11 cellular contexts compared by ENCODE assay signal in the genomic region with DNA sequence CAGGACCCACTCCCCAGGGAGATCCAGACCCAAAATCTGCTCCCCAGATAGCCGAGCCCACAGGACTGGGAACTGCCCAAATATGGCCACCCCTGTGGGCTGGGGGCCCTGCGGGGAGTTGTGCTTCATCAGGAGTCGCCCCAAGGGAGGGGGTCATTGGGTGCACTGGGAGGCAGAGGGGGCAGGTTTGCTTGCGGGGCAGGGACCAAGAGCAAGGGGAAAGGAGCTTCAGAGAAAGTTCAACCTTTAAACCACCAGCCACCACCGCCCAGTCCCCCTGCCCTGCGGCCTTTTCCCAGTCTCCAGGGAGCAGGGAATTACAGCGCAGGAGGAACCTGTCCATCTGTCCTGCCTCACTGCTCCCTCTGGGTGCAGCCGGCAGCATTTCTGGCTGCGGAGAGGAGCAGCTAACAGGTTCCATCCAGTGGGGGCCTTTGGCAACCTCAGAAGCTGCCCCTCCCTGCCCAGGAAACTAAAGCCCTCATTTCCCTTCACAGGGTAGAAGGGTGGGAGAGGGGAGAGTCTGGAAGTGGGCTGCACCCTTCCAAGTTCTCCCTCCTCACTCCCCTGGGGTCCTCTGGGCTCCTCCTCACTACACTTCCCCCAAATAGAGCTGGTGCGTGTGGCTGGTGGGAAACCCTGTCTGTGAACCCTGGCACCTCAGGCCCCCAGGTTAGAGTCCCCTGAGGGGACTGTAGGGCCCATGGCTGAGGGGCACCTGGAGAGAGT. TPM values are rescaled to one million over a fixed set of nuclear protein-coding genes. Genes with fewer than 3 reads are reported as not detected.
A peak's percentile ranks its signal among the peaks of the same experiment; 100 is the strongest.
DNase-seq lines count a peak whose midpoint lies in the region; ATAC-seq and TF ChIP-seq lines count a peak whose summit lies in the region.
"Had no signal": no experiment of that assay in that cellular context is flagged by ENCODE, and none has a peak within 500 bp of the region (broad histone marks: within the 10 kb centered on the region; RNA-seq: fewer than 3 reads in every experiment).

No MANE protein-coding gene starts in this region.

- H3K4me1 Mint-ChIP-seq in CD4-positive, alpha-beta memory T cell = peaks cover 17 to 47% (median 29%) of the 10 kb centered on the region in 4 donors
- peaks cover 23% of the 10 kb centered on the region in 2 donors for H3K4me1 Mint-ChIP-seq in effector memory CD8-positive, alpha-beta T cell (ENCODE audit: low read depth in 2 of 2)

- TF ChIP-seq POLR2A in Peyer's patch (IDR thresholded peaks at IDR 0.05) = no peak

- peak overlapping the region; percentile 74 for H3K27ac ChIP-seq in CD4-positive, alpha-beta memory T cell (ENCODE audit: low read depth, low read length)
- H3K27ac ChIP-seq in Peyer's patch (peak overlapping the region; percentile 57 to 71 (median 70)), psoas muscle (peak overlapping the region; percentile 41)

- H3K27me3 Mint-ChIP-seq in CD4-positive, alpha-beta memory T cell = no peaks in the 10 kb centered on the region
- H3K27me3 Mint-ChIP-seq in effector memory CD8-positive, alpha-beta T cell = no peaks in the 10 kb centered on the region
- H3K27me3 Mint-ChIP-seq: progenitor cell of endocrine pancreas had no signal

- intact Hi-C loops in CD4-positive, alpha-beta memory T cell (cut with micrococcal nuclease) = no loop called here
- intact Hi-C loops in psoas muscle (cut with DNase I) = loop anchor here in 1 of 2 donors (10.0 kb wide), 1 partner anchor 335 kb away; no protein-coding TSS in a partner anchor

- H3K27ac Mint-ChIP-seq in CD4-positive, alpha-beta memory T cell = peak overlapping the region; percentile 90 to 99 (median 98)
- H3K27ac Mint-ChIP-seq in effector memory CD8-positive, alpha-beta T cell = peak overlapping the region; percentile 97 to 98
- H3K27ac Mint-ChIP-seq: progenitor cell of endocrine pancreas had no signal

- peak; percentile 13 for ATAC-seq in effector memory CD8-positive, alpha-beta T cell (replicated peaks)
- ATAC-seq in psoas muscle (no peak), HG03520 (IDR thresholded peaks at IDR 0.05; ENCODE audit: unreplicated experiment) (no peak), GM21423 (IDR thresholded peaks at IDR 0.05; ENCODE audit: unreplicated experiment) (no peak)

- peak overlapping the region; percentile 78 to 90 (median 83) for H3K4me3 Mint-ChIP-seq in CD4-positive, alpha-beta memory T cell
- peak overlapping the region; percentile 82 to 85 for H3K4me3 Mint-ChIP-seq in effector memory CD8-positive, alpha-beta T cell

- H3K36me3 Mint-ChIP-seq in CD4-positive, alpha-beta memory T cell = peaks cover 4 to 10% of the 10 kb centered on the region in 2 donors
- peaks cover 17% of the 10 kb centered on the region for H3K36me3 Mint-ChIP-seq in effector memory CD8-positive, alpha-beta T cell (ENCODE audit: insufficient read depth)

- H3K4me3 ChIP-seq in CD4-positive, alpha-beta memory T cell (ENCODE audit: low read length in 2 of 2) = peak overlapping the region; percentile 17 to 52
- no peak overlapping the region for H3K4me3 ChIP-seq in Peyer's patch
- H3K4me3 ChIP-seq in psoas muscle = peak overlapping the region; percentile 22

- WGBS in psoas muscle, 3 donors = 51 to 67% (median 65%) methylated on average over 10 of the region's 10 CpGs

- H3K4me1 ChIP-seq in CD4-positive, alpha-beta memory T cell (ENCODE audit: insufficient read depth, low read length) = peaks cover 34% of the 10 kb centered on the region
- H3K4me1 ChIP-seq in Peyer's patch (peaks cover 0 to 27% (median 10%) of the 10 kb centered on the region in 4 donors), psoas muscle (peaks cover 9% of the 10 kb centered on the region)

- peaks cover 10% of the 10 kb centered on the region for H3K36me3 ChIP-seq in CD4-positive, alpha-beta memory T cell (ENCODE audit: insufficient read depth, low read length)
- H3K36me3 ChIP-seq in Peyer's patch (peaks cover 0 to 28% (median 0%) of the 10 kb centered on the region in 3 donors), psoas muscle (ENCODE audit: insufficient read depth in 1 of 2, low read depth in 1 of 2) (no peaks in the 10 kb centered on the region)

- no peaks in the 10 kb centered on the region for H3K9me3 ChIP-seq in CD4-positive, alpha-beta memory T cell (ENCODE audit: control insufficient read depth in 1 of 2, low read length in 2 of 2)
- H3K9me3 ChIP-seq in Peyer's patch = no peaks in the 10 kb centered on the region
- no peaks in the 10 kb centered on the region for H3K9me3 ChIP-seq in psoas muscle

- no peaks in the 10 kb centered on the region for H3K27me3 ChIP-seq in CD4-positive, alpha-beta memory T cell (ENCODE audit: insufficient read depth, low read length)
- H3K27me3 ChIP-seq in Peyer's patch (no peaks in the 10 kb centered on the region), psoas muscle (ENCODE audit: insufficient read depth in 3 of 3, low read length in 2 of 3) (no peaks in the 10 kb centered on the region)

- TF ChIP-seq CTCF in Peyer's patch (IDR thresholded peaks at IDR 0.05) (no peak), psoas muscle (IDR thresholded peaks at IDR 0.05) (no peak)

- CTCF ChIA-PET in CD4-positive, alpha-beta memory T cell (lab: Charles Lee; ENCODE audit: partially characterized antibody) = interaction anchor here (0.6 to 4.3 kb wide), 3 partner anchors 14 to 846 kb away, joined by 3 to 29 read pairs (median 5); partner anchors contain the start of gene ASF1B

- no peak for DNase-seq in CD4-positive, alpha-beta memory T cell
- DNase-seq in Peyer's patch (peak in 1 of 3 donors; percentile 49), psoas muscle (no peak), cerebellar nuclear complex (lab: John Stamatoyannopoulos, UW) (no peak), putamen (ENCODE audit: low spot score) (no peak)
- DNase-seq in effector memory CD8-positive, alpha-beta T cell = no peak
- DNase-seq: GDM1, SHP77 had no signal

- POLR2A ChIA-PET in CD4-positive, alpha-beta memory T cell (lab: Charles Lee; ENCODE audit: partially characterized antibody) = interaction anchor here (0.6 to 4.5 kb wide), 15 partner anchors 8 to 368 kb away, joined by 3 to 48 read pairs (median 4); partner anchors contain the start of genes ADGRE5, ADGRL1, ASF1B and DNAJB1

- H3K9me3 Mint-ChIP-seq in CD4-positive, alpha-beta memory T cell = no peaks in the 10 kb centered on the region
- no peaks in the 10 kb centered on the region for H3K9me3 Mint-ChIP-seq in effector memory CD8-positive, alpha-beta T cell

RNA-seq across cellular contexts. Expression of gene ASF1B, which starts 13.8 kb away (rescaled TPM):
- total RNA-seq in CD4-positive, alpha-beta memory T cell = 1 to 10 TPM; 2.3 to 3.0 TPM
- polyA plus RNA-seq in CD4-positive, alpha-beta memory T cell = 1 to 10 TPM; 1.8 to 3.0 TPM
- total RNA-seq in Peyer's patch = 10 to 100 TPM in 1 of 4 donors, 1 to 10 TPM in 3; 2.3 to 12.4 (median 5.5) TPM
- total RNA-seq in psoas muscle = 1 to 10 TPM in 1 of 4 donors, under 1 TPM in 2, not detected in 1; 0.63 to 6.0 (median 0.84) TPM
- 1 to 10 TPM in 2 of 3 donors, under 1 TPM in 1; 0.20 to 1.2 (median 1.0) TPM for polyA plus RNA-seq in psoas muscle

RNA-seq across cellular contexts. Expression of gene PRKACA, which starts 32.6 kb away (rescaled TPM):
- total RNA-seq in CD4-positive, alpha-beta memory T cell = 10 to 100 TPM; 48.9 to 51.7 TPM
- polyA plus RNA-seq in CD4-positive, alpha-beta memory T cell = 1 to 10 TPM in 1 of 2 donors, under 1 TPM in 1; 0.42 to 2.2 TPM
- 10 to 100 TPM; 18.2 to 39.8 (median 30.0) TPM for total RNA-seq in Peyer's patch
- total RNA-seq in psoas muscle = 100 to 1,000 TPM; 209 to 509 (median 312) TPM
- 100 to 1,000 TPM in 2 of 3 donors, 10 to 100 TPM in 1; 99.3 to 208 (median 135) TPM for polyA plus RNA-seq in psoas muscle

RNA-seq across cellular contexts. Expression of gene ADGRL1, which starts 55.8 kb away (rescaled TPM):
- 10 to 100 TPM; 19.3 to 22.0 TPM for total RNA-seq in CD4-positive, alpha-beta memory T cell
- 1 to 10 TPM in 1 of 2 donors, under 1 TPM in 1; 0.55 to 1.3 TPM for polyA plus RNA-seq in CD4-positive, alpha-beta memory T cell
- total RNA-seq in Peyer's patch = 10 to 100 TPM; 22.8 to 58.6 (median 48.8) TPM
- 1 to 10 TPM; 1.7 to 2.6 (median 1.8) TPM for total RNA-seq in psoas muscle
- 1 to 10 TPM in 1 of 3 donors, under 1 TPM in 2; 0.38 to 1.1 (median 0.87) TPM for polyA plus RNA-seq in psoas muscle

RNA-seq across cellular contexts. Expression of gene SAMD1, which starts 59.7 kb away (rescaled TPM):
- total RNA-seq in CD4-positive, alpha-beta memory T cell = 10 to 100 TPM; 36.7 to 43.3 TPM
- 1 to 10 TPM in 1 of 2 donors, under 1 TPM in 1; 0.16 to 2.4 TPM for polyA plus RNA-seq in CD4-positive, alpha-beta memory T cell
- total RNA-seq in Peyer's patch = 10 to 100 TPM; 28.9 to 64.4 (median 33.9) TPM
- total RNA-seq in psoas muscle = 10 to 100 TPM; 27.3 to 54.4 (median 39.6) TPM
- 10 to 100 TPM; 39.9 to 99.9 (median 60.4) TPM for polyA plus RNA-seq in psoas muscle

Comparison
In these comparisons a context has a peak if more than half of its experiments do, and no peak if none do; other contexts are left out.
1. H3K4me3 ChIP-seq: peak in CD4-positive, alpha-beta memory T cell (2 of 2) and psoas muscle (single experiment); none in Peyer's patch (0 of 4).
2. RNA of gene ADGRL1, which starts 55.8 kb away (total RNA-seq): 22.8 to 58.6 TPM in Peyer's patch and 19.3 to 22.0 TPM in CD4-positive, alpha-beta memory T cell; 1.7 to 2.6 TPM in psoas muscle; every median in the first group is over 4 times any median in the second.
3. Peak in every context shown above with its lines, with median percentiles within 50 percentile points of each other: H3K27ac ChIP-seq.